Comparison of ENCODE assay signal across 8 cellular contexts in the genomic region with DNA sequence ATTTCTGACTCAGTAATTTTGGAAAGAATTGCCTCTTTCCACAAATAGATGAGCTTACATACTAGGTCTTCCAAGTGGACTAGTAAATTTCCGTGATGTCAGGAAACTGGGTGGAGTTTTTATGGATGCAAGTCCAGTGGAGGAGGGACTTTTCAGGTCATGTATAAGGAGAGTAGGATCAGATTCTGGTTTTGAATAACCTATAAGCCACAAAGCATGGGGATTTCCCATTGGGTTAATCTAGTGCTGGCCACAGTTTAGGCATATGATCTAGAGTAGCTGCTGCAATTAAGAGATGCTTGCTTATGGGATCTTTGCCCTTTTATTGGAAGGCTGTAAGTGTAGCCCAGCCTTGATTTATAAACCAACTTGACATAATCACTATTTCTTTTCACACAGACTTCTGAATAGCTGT. TPM values are rescaled to one million over a fixed set of nuclear protein-coding genes. Genes with fewer than 3 reads are reported as not detected.
A peak's percentile ranks its signal among the peaks of the same experiment; 100 is the strongest.
DNase-seq lines count a peak whose midpoint lies in the region; ATAC-seq, FAIRE-seq and TF ChIP-seq lines count a peak whose summit lies in the region.

No MANE protein-coding gene starts in this region.

- peak; percentile 95 to 97 for ATAC-seq in activated T-cell treated with anti-CD3 and anti-CD28 coated beads, Interleukin-2, amount 50 U/mL, for 72 hours (replicated peaks in 1 of 2)
- ATAC-seq in HG02571 (IDR thresholded peaks at IDR 0.05; ENCODE audit: unreplicated experiment), result peak; percentile 88

- FAIRE-seq in small intestine (lab: Jason Lieb, UNC), result peak; percentile 5

- no peak overlapping the region for H3K27ac Mint-ChIP-seq in activated T-cell treated with anti-CD3 and anti-CD28 coated beads, Interleukin-2, amount 50 U/mL, for 72 hours

- WGBS in small intestine, 3 donors, result 7 to 40% (median 30%) methylated on average over 1 of the region's 1 CpG

- H3K27me3 ChIP-seq in small intestine (ENCODE audit: control insufficient read depth in 2 of 2, insufficient read depth in 2 of 2, low read length in 2 of 2), result no peaks in the 10 kb centered on the region

- H3K36me3 ChIP-seq in small intestine (ENCODE audit: control insufficient read depth in 2 of 2, insufficient read depth in 2 of 2, low read length in 2 of 2), result peaks cover 0 to 2% of the 10 kb centered on the region in 2 donors

- TF ChIP-seq CTCF in fibroblast of pulmonary artery (IDR thresholded peaks at IDR 0.05; ENCODE audit: low read length, missing control alignments), result no peak

- H3K27me3 Mint-ChIP-seq in activated T-cell treated with anti-CD3 and anti-CD28 coated beads, Interleukin-2, amount 50 U/mL, for 72 hours (ENCODE audit: low read depth), result no peaks in the 10 kb centered on the region

- H3K9me3 Mint-ChIP-seq in activated T-cell treated with anti-CD3 and anti-CD28 coated beads, Interleukin-2, amount 50 U/mL, for 72 hours, result no peaks in the 10 kb centered on the region

- H3K4me1 ChIP-seq in small intestine (ENCODE audit: control insufficient read depth in 2 of 2, insufficient read depth in 1 of 2, low read depth in 1 of 2, low read length in 1 of 2), result peaks cover 8 to 24% of the 10 kb centered on the region in 2 donors

- peak overlapping the region in 1 of 2 donors; percentile 49 for H3K4me3 Mint-ChIP-seq in activated T-cell treated with anti-CD3 and anti-CD28 coated beads, Interleukin-2, amount 50 U/mL, for 72 hours

- H3K36me3 Mint-ChIP-seq in activated T-cell treated with anti-CD3 and anti-CD28 coated beads, Interleukin-2, amount 50 U/mL, for 72 hours (ENCODE audit: insufficient read depth in 2 of 2), result peaks cover 0 to 1% of the 10 kb centered on the region in 2 donors

- DNase-seq in activated T-cell treated with anti-CD3 and anti-CD28 coated beads, Interleukin-2, amount 50 U/mL, for 72 hours, result peak; percentile 24 to 35
- no peak for DNase-seq in activated T-cell treated with anti-CD3 and anti-CD28 coated beads, Interleukin-2, amount 50 U/mL, for 48 hours
- DNase-seq in NCI-H510A treated with DMSO at 0.1 percent for 48 hours (lab: John Stamatoyannopoulos, UW), result peak; percentile 28
- DNase-seq in fibroblast of pulmonary artery (ENCODE audit: low read depth), result peak; percentile 95
- peak; percentile 89 for DNase-seq in small intestine
- DNase-seq in NCI-H2227 treated with DMSO at 0.1 percent for 48 hours (lab: John Stamatoyannopoulos, UW), result no peak
- DNase-seq in SIG-M5 treated with dmso at 0.1 percent for 504 hours (lab: John Stamatoyannopoulos, UW; ENCODE audit: unreplicated experiment), result no peak

- H3K4me1 Mint-ChIP-seq in activated T-cell treated with anti-CD3 and anti-CD28 coated beads, Interleukin-2, amount 50 U/mL, for 72 hours (ENCODE audit: low read depth), result peaks cover 38% of the 10 kb centered on the region

- H3K4me3 ChIP-seq in fibroblast of pulmonary artery (replicated peaks; ENCODE audit: low read depth, low read length), result no peak overlapping the region
- H3K4me3 ChIP-seq in small intestine (ENCODE audit: low read depth in 1 of 2, low read length in 2 of 2), result no peak overlapping the region

- H3K27ac ChIP-seq in small intestine (ENCODE audit: low read depth in 1 of 2, low read length in 1 of 2), result peak overlapping the region; percentile 20 to 58

- no peaks in the 10 kb centered on the region for H3K9me3 ChIP-seq in small intestine (ENCODE audit: control insufficient read depth, low read depth)

RNA-seq across cellular contexts. Expression of gene STK38L, which starts 33.8 kb away (rescaled TPM):
- total RNA-seq in activated T-cell treated with anti-CD3 and anti-CD28 coated beads, Interleukin-2, amount 50 U/mL, for 72 hours, result 10 to 100 TPM; 24.8 to 30.6 TPM
- 10 to 100 TPM in 1 of 3 donors, 1 to 10 TPM in 2; 5.8 to 14.9 (median 6.2) TPM for polyA plus RNA-seq in small intestine

RNA-seq across cellular contexts. Expression of gene BMAL2, which starts 54.8 kb away (rescaled TPM):
- 10 to 100 TPM; 16.1 to 17.0 TPM for total RNA-seq in activated T-cell treated with anti-CD3 and anti-CD28 coated beads, Interleukin-2, amount 50 U/mL, for 72 hours
- polyA plus RNA-seq in small intestine, result 1 to 10 TPM; 1.4 to 4.2 (median 3.4) TPM

Comparison
In these comparisons a context has a peak if more than half of its experiments do, and no peak if none do; other contexts are left out.
1. DNase-seq: peak in activated T-cell treated with anti-CD3 and anti-CD28 coated beads, Interleukin-2, amount 50 U/mL, for 72 hours (2 of 2), NCI-H510A treated with DMSO at 0.1 percent for 48 hours (single experiment), fibroblast of pulmonary artery (single experiment) and small intestine (single experiment); none in activated T-cell treated with anti-CD3 and anti-CD28 coated beads, Interleukin-2, amount 50 U/mL, for 48 hours (0 of 2), NCI-H2227 treated with DMSO at 0.1 percent for 48 hours (single experiment) and SIG-M5 treated with dmso at 0.1 percent for 504 hours (single experiment).